8 cellular contexts compared by ENCODE assay signal in genomic region chrX:123964155-123964554, GRCh38. TPM values are rescaled to one million over a fixed set of nuclear protein-coding genes. Genes with fewer than 3 reads are reported as not detected.
DNase-seq lines count a peak whose midpoint lies in the region; ATAC-seq, FAIRE-seq and TF ChIP-seq lines count a peak whose summit lies in the region.

No MANE protein-coding gene starts in this region.

- no TSS peak for BruUV-seq in K562 (replicated peaks; lab: Mats Ljungman, UMichigan)

- DNase-seq in K562 (ENCODE audit: extremely low read depth in 1 of 4, low spot score in 3 of 4) (no peak), memory B cell (ENCODE audit: low spot score in 2 of 2) (no peak), prostate gland (ENCODE audit: low spot score) (no peak), D721Med (ENCODE audit: insufficient read length, low spot score) (no peak), head of caudate nucleus (no peak), middle frontal gyrus (ENCODE audit: extremely low spot score, low spot score) (no peak)

- POLR2A ChIA-PET in K562 (lab: Yijun Ruan, JAX): interaction anchor here (1.1 kb wide), 1 partner anchor 20 kb away, joined by 4 read pairs; no protein-coding TSS in a partner anchor

- H3K27me3 ChIP-seq in ACC112 (ENCODE audit: insufficient read depth, low read length) (no peaks in the 10 kb centered on the region), HUES6 (ENCODE audit: control insufficient read depth, insufficient read depth, low read length) (no peaks in the 10 kb centered on the region), K562 (ENCODE audit: control insufficient read depth in 2 of 2, insufficient read depth in 2 of 2, low read length in 2 of 2) (no peaks in the 10 kb centered on the region), prostate gland (replicated peaks; ENCODE audit: insufficient read depth) (no peaks in the 10 kb centered on the region)

- H3K79me2 ChIP-seq in ACC112 (ENCODE audit: control insufficient read depth, insufficient read depth, low read length, unreplicated experiment): peaks cover 72% of the 10 kb centered on the region
- peaks cover 91% of the 10 kb centered on the region for H3K79me2 ChIP-seq in K562 (ENCODE audit: control insufficient read depth, insufficient read depth, low read length)

- H3K4me3 ChIP-seq in ACC112 (ENCODE audit: low read depth, low read length) (peak overlapping the region; percentile 97), HUES6 (ENCODE audit: low read depth, low read length) (peak overlapping the region; percentile 80), K562 (peak overlapping the region; percentile 95), prostate gland (no peak overlapping the region)

- peaks cover 13% of the 10 kb centered on the region for H3K4me1 Mint-ChIP-seq in memory B cell

- H2AFZ ChIP-seq in ACC112 (ENCODE audit: low read length, unreplicated experiment) (no peak overlapping the region), K562 (ENCODE audit: low read depth, low read length) (no peak overlapping the region)

- 0% methylated on average over 2 of the region's 2 CpGs for WGBS in K562 (ENCODE audit: insufficient coverage, low coverage, missing lambda C conversion rate)
- WGBS in prostate gland: 0% methylated on average over 2 of the region's 2 CpGs

- in situ Hi-C loops in K562 (cut with MboI): no loop called here

- TF ChIP-seq POLR2A in K562 (conservative IDR thresholded peaks at IDR 0.05): no peak
- no peak for TF ChIP-seq POLR2A in prostate gland (IDR thresholded peaks at IDR 0.05)

- intact Hi-C loops in K562 (cut with micrococcal nuclease) (loop anchor here (5.0 kb wide), 2 partner anchors 258 to 383 kb away; partner anchors contain the start of gene SH2D1A), prostate gland (cut with DNase I) (loop anchor here (5.0 kb wide), 1 partner anchor 53 kb away; no protein-coding TSS in a partner anchor), head of caudate nucleus (cut with DNase I) (loop anchor here (10.0 kb wide), 1 partner anchor 109 kb away; no protein-coding TSS in a partner anchor)

- no peak for TF ChIP-seq RAD21 in K562 (CRISPR knock-in tag; conservative IDR thresholded peaks at IDR 0.05 in 1 of 2, IDR thresholded peaks at IDR 0.05 in 1 of 2)

- H3K27ac ChIP-seq in ACC112 (ENCODE audit: low read depth, low read length) (peak overlapping the region; percentile 99; the same call in 1 of the 2 replicates), HUES6 (ENCODE audit: low read depth, low read length) (no peak overlapping the region), K562 (ENCODE audit: extremely low read depth, low read depth, low read length) (peak overlapping the region; percentile 99; the same call in 2 of the 3 replicates), prostate gland (peak overlapping the region in 1 of 2 donors; percentile 99)

- TF ChIP-seq CTCF in K562 (IDR thresholded peaks at IDR 0.05 in 2 of 3, conservative IDR thresholded peaks at IDR 0.05 in 1 of 3; ENCODE audit: insufficient read depth in 2 of 3, low read depth in 1 of 3, low read length in 3 of 3) (no peak), prostate gland (IDR thresholded peaks at IDR 0.05) (no peak), D721Med (IDR thresholded peaks at IDR 0.05; ENCODE audit: insufficient read depth, missing control alignments) (no peak)

- peak overlapping the region; percentile 99 for H3K27ac Mint-ChIP-seq in memory B cell

- TF ChIP-seq EP300 in K562 (IDR thresholded peaks at IDR 0.05; ENCODE audit: low read length): no peak

- H3K9me1 ChIP-seq in K562 (ENCODE audit: control insufficient read depth, insufficient read depth, low read length): no peaks in the 10 kb centered on the region

- peaks cover 3% of the 10 kb centered on the region for H3K36me3 Mint-ChIP-seq in memory B cell

- peaks cover 5% of the 10 kb centered on the region; the same call in 1 of the 2 replicates for H4K20me1 ChIP-seq in K562 (replicated peaks; ENCODE audit: control insufficient read depth, insufficient read depth, low read length)

- peak overlapping the region; percentile 99 for H3K4me3 Mint-ChIP-seq in memory B cell

- no peaks in the 10 kb centered on the region for H3K27me3 Mint-ChIP-seq in memory B cell

- no peak overlapping the region for H3K9ac ChIP-seq in HUES6 (ENCODE audit: low read length)
- H3K9ac ChIP-seq in K562 (ENCODE audit: insufficient read depth in 1 of 2, low read depth in 2 of 2, low read length in 2 of 2): peak overlapping the region in 1 of 2 experiments; percentile 96; a peak in 2 of 4 replicates

- H3K36me3 ChIP-seq in ACC112 (ENCODE audit: insufficient read depth, low read length) (no peaks in the 10 kb centered on the region), HUES6 (ENCODE audit: control insufficient read depth, insufficient read depth, low read length) (peaks cover 7% of the 10 kb centered on the region; the same call in 1 of the 2 replicates), K562 (ENCODE audit: control insufficient read depth, insufficient read depth, low read length) (peaks cover 7% of the 10 kb centered on the region; the same call in 2 of the 3 replicates), prostate gland (no peaks in the 10 kb centered on the region)

- ATAC-seq in K562: no peak
- no peak for ATAC-seq in memory B cell (ENCODE audit: low read depth)

- peaks cover 1% of the 10 kb centered on the region for H3K9me3 Mint-ChIP-seq in memory B cell

- peaks cover 8% of the 10 kb centered on the region for H3K4me1 ChIP-seq in ACC112 (ENCODE audit: control insufficient read depth, insufficient read depth, low read length, unreplicated experiment)
- peaks cover 13% of the 10 kb centered on the region; the same call in 1 of the 2 replicates for H3K4me1 ChIP-seq in HUES6 (ENCODE audit: control insufficient read depth, insufficient read depth, low read length)
- H3K4me1 ChIP-seq in K562 (replicated peaks in 1 of 2; ENCODE audit: control insufficient read depth in 2 of 2, insufficient read depth in 2 of 2, low read length in 2 of 2): peaks cover 4 to 5% of the 10 kb centered on the region in 2 experiments; a peak in 3 of 5 replicates
- H3K4me1 ChIP-seq in prostate gland (replicated peaks): no peaks in the 10 kb centered on the region

- CTCF ChIA-PET in K562 (lab: Yijun Ruan, JAX; ENCODE audit: low intra/inter-chr PET ratio): no interaction called here

- H3K9me3 ChIP-seq in HUES6 (ENCODE audit: control insufficient read depth, insufficient read depth, low read depth, low read length) (no peaks in the 10 kb centered on the region), K562 (replicated peaks; ENCODE audit: control insufficient read depth, insufficient read depth, low read depth, low read length) (no peaks in the 10 kb centered on the region), prostate gland (no peaks in the 10 kb centered on the region)

- FAIRE-seq in K562 (lab: Jason Lieb, UNC) (no peak), D721Med (lab: Jason Lieb, UNC) (no peak)

- H3K4me2 ChIP-seq in K562 (ENCODE audit: insufficient read depth, low read length): peak overlapping the region; percentile 91

RNA-seq across cellular contexts. Expression of gene STAG2, which starts 2.6 kb away (rescaled TPM):
- 30.7 and 160 TPM in 2 replicates for total RNA-seq in K562 (2011; cell fraction: chromatin; rRNA removed; ENCODE audit: low replicate concordance)
- 13.2 and 20.4 TPM in 2 replicates for total RNA-seq in K562 (2011; cell fraction: nucleolus; rRNA removed)
- 39.8 and 40.3 TPM in 2 replicates for total RNA-seq in K562 (2011; cell fraction: nucleoplasm; rRNA removed)
- 67.7 and 108 TPM in 2 replicates for total RNA-seq in K562 (2014; rRNA removed)
- total RNA-seq in K562 (2014; rRNA removed; fragmentation: Illumina TruSeq; extraction: Trizol): 133 and 167 TPM in 2 replicates
- 104 and 110 TPM in 2 replicates for total RNA-seq in K562 (2015; rRNA removed; fragmentation: Illumina TruSeq; extraction: Trizol)
- total RNA-seq in K562 (2021): 86.3 and 90.1 TPM in 2 replicates
- 67.7 and 95.1 TPM in 2 replicates for polyA plus RNA-seq in K562 (2011; rRNA removed)
- polyA plus RNA-seq in K562 (2011; cell fraction: cytosol; rRNA removed): 12.8 and 30.4 TPM in 2 replicates
- polyA plus RNA-seq in K562 (2011; cell fraction: nucleus; rRNA removed): 19.9 and 29.6 TPM in 2 replicates
- 63.3 and 65.9 TPM in 2 replicates for polyA plus RNA-seq in K562 (2012)
- polyA plus RNA-seq in K562 (2014; fragmentation: Illumina TruSeq; extraction: Trizol): 76.2 and 87.9 TPM in 2 replicates
- 10 to 100 TPM; 40.3 to 60.0 TPM for polyA plus RNA-seq in K562 (2014; fragmentation: Nextera tagmentation; extraction: Ambion mirVana)
- 44.8 and 48.5 TPM in 2 replicates for polyA plus RNA-seq in K562 (2014; rRNA removed)
- 345 and 420 TPM in 2 replicates for polyA minus RNA-seq in K562 (2011; rRNA and poly(A)+ RNA removed)
- polyA minus RNA-seq in K562 (2011; cell fraction: cytosol; rRNA and poly(A)+ RNA removed): 88.5 and 108 TPM in 2 replicates
- 37.7 and 70.4 TPM in 2 replicates for polyA minus RNA-seq in K562 (2011; cell fraction: nucleus; rRNA and poly(A)+ RNA removed)
- total RNA-seq in prostate gland: 10 to 100 TPM; 32.6 to 51.2 TPM

Comparison
In these comparisons a context has a peak if more than half of its experiments do, and no peak if none do; other contexts are left out.
1. H3K4me3 ChIP-seq: peak in ACC112 (single experiment), HUES6 (single experiment) and K562 (single experiment); none in prostate gland (0 of 2).